Comparison of ENCODE assay signal across 25 cellular contexts in genomic region chr5:50716134-50716533, GRCh38. TPM values are rescaled to one million over a fixed set of nuclear protein-coding genes. Genes with fewer than 3 reads are reported as not detected.
DNase-seq lines count a peak whose midpoint lies in the region; ATAC-seq, FAIRE-seq and TF ChIP-seq lines count a peak whose summit lies in the region.
"Had no signal": no experiment of that assay in that cellular context is flagged by ENCODE, and none has a peak within 500 bp of the region (broad histone marks: within the 10 kb centered on the region; RNA-seq: fewer than 3 reads in every experiment).

No MANE protein-coding gene starts in this region.

- no peak for DNase-seq in activated CD8-positive, alpha-beta T cell treated with anti-CD3 and anti-CD28 coated beads for 36 hours
- no peak for DNase-seq in activated CD8-positive, alpha-beta T cell treated with anti-CD3 and anti-CD28 coated beads, Interleukin-2, amount 10 ng/mL, durations not matched to agents 7 days and 5 days
- DNase-seq in GM19239 (ENCODE audit: insufficient read length, low spot score) (no peak), immature natural killer cell (no peak), body of pancreas (no peak)
- no peak for DNase-seq in stimulated activated effector memory CD8-positive, alpha-beta T cell treated with anti-CD3 and anti-CD28 coated beads, Interleukin-12 subunit alpha, Interleukin-12 subunit beta, amount 100 ng/mL, for 72 hours (ENCODE audit: low spot score in 2 of 2)
- DNase-seq: 8988T; CD4-positive, alpha-beta memory T cell; H7; Kasumi-1; MG63; NCI-H1048; NCI-H1436; NCI-H1930; NCI-H226; NCI-H524 treated with DMSO at 0.1 percent for 48 hours; PC-3 had no signal

- no peaks in the 10 kb centered on the region for H3K27me3 ChIP-seq in body of pancreas
- H3K27me3 ChIP-seq: MG63 had no signal

- CTCF ChIA-PET in activated CD8-positive, alpha-beta T cell treated with anti-CD3 and anti-CD28 coated beads for 36 hours (lab: Charles Lee): interaction anchor here (1.0 kb wide), 1 partner anchor 10 kb away, joined by 3 read pairs; no protein-coding TSS in a partner anchor
- CTCF ChIA-PET in activated CD8-positive, alpha-beta T cell treated with anti-CD3 and anti-CD28 coated beads, Interleukin-2, amount 10 ng/mL, durations not matched to agents 7 days and 5 days (lab: Charles Lee): interaction anchor here (1.0 to 1.4 kb wide), 2 partner anchors 26 to 274 kb away, joined by 3 read pairs; no protein-coding TSS in a partner anchor

- H3K27ac ChIP-seq in body of pancreas: no peak overlapping the region
- H3K27ac ChIP-seq: RWPE1 had no signal

- H3K36me3 ChIP-seq in body of pancreas (replicated peaks in 1 of 2; ENCODE audit: insufficient read depth in 1 of 2, low read depth in 2 of 2): no peaks in the 10 kb centered on the region
- H3K36me3 ChIP-seq: MG63 had no signal

- no peak for ATAC-seq in activated CD8-positive, alpha-beta T cell treated with anti-CD3 and anti-CD28 coated beads for 36 hours
- ATAC-seq in activated CD8-positive, alpha-beta T cell treated with anti-CD3 and anti-CD28 coated beads, Interleukin-2, amount 10 ng/mL, durations not matched to agents 7 days and 5 days: no peak
- no peak for ATAC-seq in stimulated activated effector memory CD8-positive, alpha-beta T cell treated with anti-CD3 and anti-CD28 coated beads, Interleukin-12 subunit alpha, Interleukin-12 subunit beta, amount 100 ng/mL, for 72 hours
- ATAC-seq in body of pancreas (no peak), HG02870 (IDR thresholded peaks at IDR 0.05; ENCODE audit: unreplicated experiment) (no peak), HG03571 (IDR thresholded peaks at IDR 0.05; ENCODE audit: unreplicated experiment) (no peak)
- ATAC-seq: PC-3 had no signal

- H3K9me3 ChIP-seq in body of pancreas: no peaks in the 10 kb centered on the region
- H3K9me3 ChIP-seq: MG63 had no signal

- TF ChIP-seq CTCF in activated CD8-positive, alpha-beta T cell treated with anti-CD3 and anti-CD28 coated beads for 36 hours (IDR thresholded peaks at IDR 0.05): no peak
- no peak for TF ChIP-seq CTCF in body of pancreas (IDR thresholded peaks at IDR 0.05)

- POLR2A ChIA-PET in activated CD8-positive, alpha-beta T cell treated with anti-CD3 and anti-CD28 coated beads for 36 hours (lab: Charles Lee): no interaction called here
- POLR2A ChIA-PET in activated CD8-positive, alpha-beta T cell treated with anti-CD3 and anti-CD28 coated beads, Interleukin-2, amount 10 ng/mL, durations not matched to agents 7 days and 5 days (lab: Charles Lee): no interaction called here

- H3K4me3 ChIP-seq in body of pancreas: no peak overlapping the region
- H3K4me3 ChIP-seq: MG63 had no signal

- H3K36me3 Mint-ChIP-seq in activated CD8-positive, alpha-beta T cell treated with anti-CD3 and anti-CD28 coated beads for 36 hours (ENCODE audit: low read depth): peaks cover 14% of the 10 kb centered on the region
- peaks cover 44% of the 10 kb centered on the region for H3K36me3 Mint-ChIP-seq in activated CD8-positive, alpha-beta T cell treated with anti-CD3 and anti-CD28 coated beads, Interleukin-2, amount 10 ng/mL, durations not matched to agents 7 days and 5 days (ENCODE audit: low read depth)
- no peaks in the 10 kb centered on the region for H3K36me3 Mint-ChIP-seq in immature natural killer cell
- peaks cover 16% of the 10 kb centered on the region for H3K36me3 Mint-ChIP-seq in stimulated activated effector memory CD8-positive, alpha-beta T cell treated with anti-CD3 and anti-CD28 coated beads, Interleukin-12 subunit alpha, Interleukin-12 subunit beta, amount 100 ng/mL, for 72 hours

- peak overlapping the region; percentile 59 for H3K27ac Mint-ChIP-seq in activated CD8-positive, alpha-beta T cell treated with anti-CD3 and anti-CD28 coated beads for 36 hours
- no peak overlapping the region for H3K27ac Mint-ChIP-seq in activated CD8-positive, alpha-beta T cell treated with anti-CD3 and anti-CD28 coated beads, Interleukin-2, amount 10 ng/mL, durations not matched to agents 7 days and 5 days
- peak overlapping the region; percentile 2 to 59 (median 48) for H3K27ac Mint-ChIP-seq in immature natural killer cell
- H3K27ac Mint-ChIP-seq in stimulated activated effector memory CD8-positive, alpha-beta T cell treated with anti-CD3 and anti-CD28 coated beads, Interleukin-12 subunit alpha, Interleukin-12 subunit beta, amount 100 ng/mL, for 72 hours: peak overlapping the region; percentile 87
- H3K27ac Mint-ChIP-seq: B cell, IgD-negative memory B cell had no signal

- 94 to 95% methylated on average over 2 of the region's 2 CpGs for WGBS in body of pancreas, 2 donors

- no peaks in the 10 kb centered on the region for H3K27me3 Mint-ChIP-seq in activated CD8-positive, alpha-beta T cell treated with anti-CD3 and anti-CD28 coated beads for 36 hours
- H3K27me3 Mint-ChIP-seq in activated CD8-positive, alpha-beta T cell treated with anti-CD3 and anti-CD28 coated beads, Interleukin-2, amount 10 ng/mL, durations not matched to agents 7 days and 5 days (ENCODE audit: low read depth): no peaks in the 10 kb centered on the region
- peaks cover 0 to 5% (median 0%) of the 10 kb centered on the region in 3 donors for H3K27me3 Mint-ChIP-seq in immature natural killer cell (ENCODE audit: low read depth in 3 of 3)
- H3K27me3 Mint-ChIP-seq: B cell; CD4-positive, alpha-beta memory T cell; IgD-negative memory B cell had no signal

- no peaks in the 10 kb centered on the region for H3K9me3 Mint-ChIP-seq in activated CD8-positive, alpha-beta T cell treated with anti-CD3 and anti-CD28 coated beads for 36 hours
- H3K9me3 Mint-ChIP-seq in activated CD8-positive, alpha-beta T cell treated with anti-CD3 and anti-CD28 coated beads, Interleukin-2, amount 10 ng/mL, durations not matched to agents 7 days and 5 days (ENCODE audit: insufficient read depth): no peaks in the 10 kb centered on the region
- H3K9me3 Mint-ChIP-seq in immature natural killer cell: no peaks in the 10 kb centered on the region
- peaks cover 3% of the 10 kb centered on the region for H3K9me3 Mint-ChIP-seq in stimulated activated effector memory CD8-positive, alpha-beta T cell treated with anti-CD3 and anti-CD28 coated beads, Interleukin-12 subunit alpha, Interleukin-12 subunit beta, amount 100 ng/mL, for 72 hours
- H3K9me3 Mint-ChIP-seq: CD4-positive, alpha-beta memory T cell; IgD-negative memory B cell had no signal

- peaks cover 86% of the 10 kb centered on the region for H3K4me1 Mint-ChIP-seq in activated CD8-positive, alpha-beta T cell treated with anti-CD3 and anti-CD28 coated beads for 36 hours (ENCODE audit: low read depth)
- peaks cover 74% of the 10 kb centered on the region for H3K4me1 Mint-ChIP-seq in activated CD8-positive, alpha-beta T cell treated with anti-CD3 and anti-CD28 coated beads, Interleukin-2, amount 10 ng/mL, durations not matched to agents 7 days and 5 days (ENCODE audit: low read depth)
- H3K4me1 Mint-ChIP-seq in immature natural killer cell: peaks cover 93 to 100% of the 10 kb centered on the region in 2 donors
- peaks cover 77% of the 10 kb centered on the region for H3K4me1 Mint-ChIP-seq in stimulated activated effector memory CD8-positive, alpha-beta T cell treated with anti-CD3 and anti-CD28 coated beads, Interleukin-12 subunit alpha, Interleukin-12 subunit beta, amount 100 ng/mL, for 72 hours

- peaks cover 8% of the 10 kb centered on the region for H3K4me1 ChIP-seq in body of pancreas

- FAIRE-seq in GM19239 (lab: Jason Lieb, UNC): peak; percentile 26
- FAIRE-seq: D721Med, GM12892, GM18507 had no signal

- intact Hi-C loops in activated CD8-positive, alpha-beta T cell treated with anti-CD3 and anti-CD28 coated beads for 36 hours (cut with micrococcal nuclease): no loop called here
- intact Hi-C loops in body of pancreas (cut with DNase I): no loop called here

- no peak overlapping the region for H3K4me3 Mint-ChIP-seq in activated CD8-positive, alpha-beta T cell treated with anti-CD3 and anti-CD28 coated beads for 36 hours
- H3K4me3 Mint-ChIP-seq in activated CD8-positive, alpha-beta T cell treated with anti-CD3 and anti-CD28 coated beads, Interleukin-2, amount 10 ng/mL, durations not matched to agents 7 days and 5 days: no peak overlapping the region
- H3K4me3 Mint-ChIP-seq in immature natural killer cell: peak overlapping the region in 1 of 5 donors; percentile 1
- no peak overlapping the region for H3K4me3 Mint-ChIP-seq in stimulated activated effector memory CD8-positive, alpha-beta T cell treated with anti-CD3 and anti-CD28 coated beads, Interleukin-12 subunit alpha, Interleukin-12 subunit beta, amount 100 ng/mL, for 72 hours
- H3K4me3 Mint-ChIP-seq: B cell, IgD-negative memory B cell had no signal

- TF ChIP-seq POLR2A in body of pancreas (IDR thresholded peaks at IDR 0.05): no peak

RNA-seq across cellular contexts. Expression of gene PARP8, which starts 49.7 kb away (rescaled TPM):
- 10 to 100 TPM; 42.9 to 48.3 TPM for total RNA-seq in activated CD8-positive, alpha-beta T cell treated with anti-CD3 and anti-CD28 coated beads for 36 hours
- 10 to 100 TPM; 78.5 to 80.0 TPM for total RNA-seq in activated CD8-positive, alpha-beta T cell treated with anti-CD3 and anti-CD28 coated beads, Interleukin-2, amount 10 ng/mL, durations not matched to agents 7 days and 5 days
- 100 to 1,000 TPM in 2 of 3 donors, 10 to 100 TPM in 1; 93.9 to 150 (median 113) TPM for polyA plus RNA-seq in immature natural killer cell
- total RNA-seq in body of pancreas: 10 to 100 TPM; 13.5 to 17.9 TPM
